ENCODE assay signal across 35 cellular contexts in the genomic region with DNA sequence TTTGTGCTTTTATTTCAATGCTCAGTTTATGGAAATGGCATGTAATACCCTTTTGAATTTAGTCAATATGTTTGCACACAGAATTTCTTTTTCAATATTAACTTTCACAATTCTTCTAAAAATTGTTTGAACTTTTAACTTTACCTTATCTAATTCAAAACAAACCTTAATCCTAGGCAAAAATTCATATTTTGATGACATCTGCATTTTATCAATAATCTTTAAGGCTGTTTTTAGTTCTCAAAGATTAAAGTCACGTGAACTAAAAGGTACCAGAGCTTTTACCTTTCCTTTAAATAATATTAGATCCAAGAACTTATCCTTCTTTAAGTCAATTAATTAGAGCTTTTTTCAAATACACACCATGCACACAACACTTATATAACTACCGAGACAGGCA.
"Had no signal": no experiment of that assay in that cellular context is flagged by ENCODE, and none has a peak within 500 bp of the region (broad histone marks: within the 10 kb centered on the region; RNA-seq: fewer than 3 reads in every experiment).

No MANE protein-coding gene starts in this region.

- DNase-seq: Karpas-422, Kasumi-1, MG63, MM.1S, MV-4-11, NCI-H1048, NCI-H1092, NCI-H1092 treated with DMSO at 0.1 percent for 48 hours, NCI-H1105, NCI-H1105 treated with DMSO at 0.1 percent for 48 hours, NCI-H1417, NCI-H1417 treated with DMSO at 0.1 percent for 48 hours, NCI-H1436, NCI-H1436 treated with DMSO at 0.1 percent for 48 hours, NCI-H146, NCI-H1694, NCI-H1694 treated with DMSO at 0.1 percent for 48 hours, NCI-H187, NCI-H187 treated with DMSO at 0.1 percent for 48 hours, NCI-H1930, NCI-H2029, NCI-H2029 treated with DMSO at 0.1 percent for 48 hours, NCI-H2081, NCI-H2081 treated with DMSO at 0.1 percent for 48 hours, NCI-H2107, NCI-H2171, NCI-H2171 treated with DMSO at 0.1 percent for 48 hours, NCI-H2227 treated with DMSO at 0.1 percent for 48 hours, NCI-H226, NCI-H345, NCI-H446, NCI-H446 treated with DMSO at 0.1 percent for 48 hours, NCI-H510A, NCI-H510A treated with DMSO at 0.1 percent for 48 hours, NCI-H524 had no signal

- H3K36me3 ChIP-seq: MG63 had no signal

- H3K4me3 ChIP-seq: MG63 had no signal

- H3K9me3 ChIP-seq: MG63 had no signal

- H3K27me3 ChIP-seq: MG63 had no signal
